In the genomic region with DNA sequence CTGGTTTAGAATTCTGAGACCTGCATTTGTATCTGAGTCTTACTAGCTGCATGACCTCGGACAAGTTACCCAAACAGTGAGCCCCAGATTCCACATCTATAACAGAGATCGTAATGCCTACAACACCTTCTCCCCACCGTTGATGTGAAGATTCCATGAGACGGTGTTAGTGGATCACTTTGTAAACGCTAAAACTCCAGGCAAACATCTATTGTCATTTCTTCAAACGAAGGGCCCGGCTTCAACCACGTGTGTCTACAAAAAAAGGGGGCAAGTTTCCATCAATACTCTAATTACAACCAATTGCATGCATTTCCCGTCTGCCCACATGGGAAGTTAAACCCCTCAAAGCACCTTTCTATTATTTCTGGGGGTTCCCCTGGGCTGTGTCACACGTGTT, we compare ENCODE assay signal across 1 cellular context.
TF ChIP-seq lines count a peak whose summit lies in the region.

No MANE protein-coding gene starts in this region.

TF ChIP-seq in K562, 482 proteins besides CTCF, POLR2A, EP300 and RAD21 (continued from another document):
- TF ChIP-seq MYC (IDR thresholded peaks at IDR 0.05; ENCODE audit: low read depth, low read length): no peak
- no peak for TF ChIP-seq MYC (CRISPR knock-in tag; IDR thresholded peaks at IDR 0.05; ENCODE audit: borderline replicate concordance, low read depth)
- no peak for TF ChIP-seq TOE1 (IDR thresholded peaks at IDR 0.05; ENCODE audit: borderline replicate concordance)
- TF ChIP-seq TOE1 (CRISPR knock-in tag; IDR thresholded peaks at IDR 0.05; ENCODE audit: borderline replicate concordance, low read depth): no peak
- TF ChIP-seq, protein P1, sequence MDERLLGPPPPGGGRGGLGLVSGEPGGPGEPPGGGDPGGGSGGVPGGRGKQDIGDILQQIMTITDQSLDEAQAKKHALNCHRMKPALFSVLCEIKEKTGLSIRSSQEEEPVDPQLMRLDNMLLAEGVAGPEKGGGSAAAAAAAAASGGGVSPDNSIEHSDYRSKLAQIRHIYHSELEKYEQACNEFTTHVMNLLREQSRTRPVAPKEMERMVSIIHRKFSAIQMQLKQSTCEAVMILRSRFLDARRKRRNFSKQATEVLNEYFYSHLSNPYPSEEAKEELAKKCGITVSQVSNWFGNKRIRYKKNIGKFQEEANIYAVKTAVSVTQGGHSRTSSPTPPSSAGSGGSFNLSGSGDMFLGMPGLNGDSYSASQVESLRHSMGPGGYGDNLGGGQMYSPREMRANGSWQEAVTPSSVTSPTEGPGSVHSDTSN (CRISPR knock-in tag; IDR thresholded peaks at IDR 0.05; ENCODE audit: low read depth): no peak
- TF ChIP-seq, protein P1 (tag; conservative IDR thresholded peaks at IDR 0.05; ENCODE audit: low read depth): no peak
- no peak for TF ChIP-seq FOS (IDR thresholded peaks at IDR 0.05; ENCODE audit: extremely low read depth, insufficient read length)
- TF ChIP-seq HDGF (IDR thresholded peaks at IDR 0.05): no peak
- TF ChIP-seq HDAC6 (IDR thresholded peaks at IDR 0.05; ENCODE audit: low read depth, low read length): no peak
- TF ChIP-seq COPS2 (conservative IDR thresholded peaks at IDR 0.05): no peak
- TF ChIP-seq, protein P2, sequence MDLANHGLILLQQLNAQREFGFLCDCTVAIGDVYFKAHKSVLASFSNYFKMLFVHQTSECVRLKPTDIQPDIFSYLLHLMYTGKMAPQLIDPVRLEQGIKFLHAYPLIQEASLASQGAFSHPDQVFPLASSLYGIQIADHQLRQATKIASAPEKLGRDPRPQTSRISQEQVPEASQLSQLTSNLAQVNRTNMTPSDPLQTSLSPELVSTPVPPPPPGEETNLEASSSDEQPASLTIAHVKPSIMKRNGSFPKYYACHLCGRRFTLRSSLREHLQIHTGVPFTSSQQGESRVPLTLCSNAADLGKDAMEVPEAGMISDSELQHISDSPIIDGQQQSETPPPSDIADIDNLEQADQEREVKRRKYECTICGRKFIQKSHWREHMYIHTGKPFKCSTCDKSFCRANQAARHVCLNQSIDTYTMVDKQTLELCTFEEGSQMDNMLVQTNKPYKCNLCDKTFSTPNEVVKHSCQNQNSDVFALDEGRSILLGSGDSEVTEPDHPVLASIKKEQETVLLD (IDR thresholded peaks at IDR 0.05): no peak
